10 cellular contexts compared by ENCODE assay signal in the genomic region with DNA sequence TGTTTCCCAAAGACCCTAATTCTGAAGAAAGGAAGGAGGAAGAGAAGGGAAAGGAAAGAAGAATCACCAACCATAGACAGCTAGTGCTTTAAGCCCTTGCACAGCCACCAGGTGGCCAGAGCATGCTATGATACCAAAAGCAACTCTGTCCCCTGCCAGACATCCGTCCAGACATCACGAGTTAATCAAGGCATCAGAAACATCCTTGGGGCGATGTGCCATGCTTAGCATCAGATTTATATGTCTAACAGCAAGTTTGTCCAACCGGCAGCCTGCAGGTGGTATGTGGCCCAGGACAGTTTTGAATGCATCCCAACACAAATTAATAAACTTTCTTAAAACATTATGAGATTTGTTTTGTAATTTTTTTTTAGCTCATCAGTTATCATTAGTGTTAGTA. TPM values are rescaled to one million over a fixed set of nuclear protein-coding genes. Genes with fewer than 3 reads are reported as not detected.
DNase-seq lines count a peak whose midpoint lies in the region; TF ChIP-seq lines count a peak whose summit lies in the region.
"Had no signal": no experiment of that assay in that cellular context is flagged by ENCODE, and none has a peak within 500 bp of the region (broad histone marks: within the 10 kb centered on the region; RNA-seq: fewer than 3 reads in every experiment).

No MANE protein-coding gene starts in this region.

- intact Hi-C loops in MCF 10A (cut with micrococcal nuclease): loop anchor here (5.0 kb wide), 1 partner anchor 49 kb away; a partner anchor contains a TSS
- intact Hi-C loops in breast epithelium (cut with DNase I; ENCODE audit: low total_unique reads): no loop called here

- H4K20me1 ChIP-seq in smooth muscle cell (ENCODE audit: low read depth): no peaks in the 10 kb centered on the region

- CTCF ChIA-PET in MCF 10A (lab: Yijun Ruan, JAX): interaction anchor here (0.6 to 1.1 kb wide), 3 partner anchors 58 to 119 kb away, joined by 3 to 4 read pairs (median 3); no protein-coding TSS in a partner anchor

- WGBS in smooth muscle cell (ENCODE audit: low lambda C conversion rate): 68% methylated on average over 4 of the region's 4 CpGs

- H3K4me2 ChIP-seq in smooth muscle cell: no peak overlapping the region

- no peaks in the 10 kb centered on the region for H3K79me2 ChIP-seq in smooth muscle cell (ENCODE audit: low read depth)

- H3K4me3 ChIP-seq in breast epithelium (no peak overlapping the region), epithelial cell of proximal tubule (ENCODE audit: low read depth, low read length) (no peak overlapping the region), smooth muscle cell (no peak overlapping the region)
- H3K4me3 ChIP-seq: left lung had no signal

- H2AFZ ChIP-seq in smooth muscle cell (ENCODE audit: low read depth): no peak overlapping the region

- TF ChIP-seq POLR2A in breast epithelium (IDR thresholded peaks at IDR 0.05): no peak

- no peak overlapping the region for H3K27ac Mint-ChIP-seq in MCF 10A (ENCODE audit: low read depth, unreplicated experiment)
- H3K27ac Mint-ChIP-seq: activated naive CD4-positive, alpha-beta T cell treated with anti-CD3 and anti-CD28 coated beads, Interleukin-2, amount 50 U/mL, for 72 hours had no signal

- BruUV-seq in MCF 10A (replicated peaks; lab: Mats Ljungman, UMichigan): no TSS peak

- no peaks in the 10 kb centered on the region for H3K36me3 ChIP-seq in breast epithelium
- H3K36me3 ChIP-seq in smooth muscle cell (ENCODE audit: low read depth): no peaks in the 10 kb centered on the region
- H3K36me3 ChIP-seq: left lung had no signal

- no peak overlapping the region for H3K9ac ChIP-seq in smooth muscle cell (ENCODE audit: low read depth)

- H3K27me3 Mint-ChIP-seq in MCF 10A (ENCODE audit: insufficient read depth, unreplicated experiment): no peaks in the 10 kb centered on the region

- POLR2A ChIA-PET in MCF 10A (lab: Yijun Ruan, JAX): interaction anchor here (1.2 to 4.2 kb wide), 3 partner anchors 13 to 48 kb away, joined by 3 to 79 read pairs (median 4); no protein-coding TSS in a partner anchor

- no peaks in the 10 kb centered on the region for H3K4me1 ChIP-seq in breast epithelium
- peaks cover 30% of the 10 kb centered on the region for H3K4me1 ChIP-seq in smooth muscle cell (ENCODE audit: low read depth)

- H3K27ac ChIP-seq in breast epithelium: no peak overlapping the region
- H3K27ac ChIP-seq in smooth muscle cell (ENCODE audit: low read depth): no peak overlapping the region
- H3K27ac ChIP-seq: left lung had no signal

- H3K4me1 Mint-ChIP-seq in MCF 10A (ENCODE audit: insufficient read depth, unreplicated experiment): peaks cover 15% of the 10 kb centered on the region

- H3K9me3 ChIP-seq in breast epithelium: no peaks in the 10 kb centered on the region
- no peaks in the 10 kb centered on the region for H3K9me3 ChIP-seq in smooth muscle cell (replicated peaks; ENCODE audit: low read depth)
- H3K9me3 ChIP-seq: left lung had no signal

- no peak overlapping the region for H3K4me3 Mint-ChIP-seq in MCF 10A (ENCODE audit: unreplicated experiment)

- no peaks in the 10 kb centered on the region for H3K27me3 ChIP-seq in breast epithelium
- no peaks in the 10 kb centered on the region for H3K27me3 ChIP-seq in smooth muscle cell (ENCODE audit: low read depth)
- H3K27me3 ChIP-seq: left lung had no signal

- peak; percentile 21 for TF ChIP-seq CTCF in MCF 10A (IDR thresholded peaks at IDR 0.05; ENCODE audit: unreplicated experiment)
- TF ChIP-seq CTCF in breast epithelium (IDR thresholded peaks at IDR 0.05): no peak
- peak; percentile 66 for TF ChIP-seq CTCF in epithelial cell of proximal tubule (conservative IDR thresholded peaks at IDR 0.05; ENCODE audit: low read depth, low read length)
- peak; percentile 19 for TF ChIP-seq CTCF in smooth muscle cell (IDR thresholded peaks at IDR 0.05; ENCODE audit: borderline replicate concordance, insufficient read depth, poor library complexity, severe bottlenecking)

- no peaks in the 10 kb centered on the region for H3K36me3 Mint-ChIP-seq in MCF 10A (ENCODE audit: insufficient read depth, unreplicated experiment)
- H3K36me3 Mint-ChIP-seq: activated naive CD4-positive, alpha-beta T cell treated with anti-CD3 and anti-CD28 coated beads, Interleukin-2, amount 50 U/mL, for 72 hours had no signal

- H3F3A ChIP-seq in smooth muscle cell (ENCODE audit: low read depth): peaks cover 22% of the 10 kb centered on the region

- DNase-seq in MCF 10A (ENCODE audit: unreplicated experiment) (peak; percentile 46), breast epithelium (ENCODE audit: low spot score in 2 of 2) (no peak), NCI-H69 (lab: John Stamatoyannopoulos, UW) (peak; percentile 51), epithelial cell of proximal tubule (ENCODE audit: low read depth) (no peak), smooth muscle cell (lab: John Stamatoyannopoulos, UW; ENCODE audit: unreplicated experiment) (no peak), LoVo (ENCODE audit: low spot score) (no peak), NCI-H510A (lab: John Stamatoyannopoulos, UW) (no peak), GM19240 (ENCODE audit: insufficient read length, low spot score) (no peak)
- DNase-seq: left lung had no signal

- H3K9me3 Mint-ChIP-seq in MCF 10A (ENCODE audit: unreplicated experiment): no peaks in the 10 kb centered on the region
- H3K9me3 Mint-ChIP-seq: activated naive CD4-positive, alpha-beta T cell treated with anti-CD3 and anti-CD28 coated beads, Interleukin-2, amount 50 U/mL, for 72 hours had no signal

RNA-seq across cellular contexts. Expression of a gene that starts 2.9 kb away (rescaled TPM):
- total RNA-seq in MCF 10A (2022) (not detected in 2 replicates), breast epithelium (not detected), epithelial cell of proximal tubule (not detected in 2 replicates), smooth muscle cell (not detected in 2 replicates)
- polyA plus RNA-seq in smooth muscle cell: not detected in 2 replicates
- total RNA-seq: activated naive CD4-positive, alpha-beta T cell treated with anti-CD3 and anti-CD28 coated beads, Interleukin-2, amount 50 U/mL, for 72 hours; left lung had no signal

RNA-seq across cellular contexts. Expression of a gene that starts 50.2 kb away (rescaled TPM):
- total RNA-seq in MCF 10A (2022) (78.6 and 88.0 TPM in 2 replicates), breast epithelium (10 to 100 TPM; 35.8 to 46.2 (median 36.4) TPM), epithelial cell of proximal tubule (21.6 and 28.1 TPM in 2 replicates), smooth muscle cell (50.3 and 61.2 TPM in 2 replicates)
- 8.3 and 8.9 TPM in 2 replicates for polyA plus RNA-seq in smooth muscle cell

Comparison
In these comparisons a context has a peak if more than half of its experiments do, and no peak if none do; other contexts are left out.
1. DNase-seq: peak in MCF 10A (single experiment) and NCI-H69 (single experiment); none in breast epithelium (0 of 2), epithelial cell of proximal tubule (single experiment), smooth muscle cell (single experiment), LoVo (single experiment), NCI-H510A (single experiment) and GM19240 (single experiment).
2. CTCF ChIP-seq: peak in MCF 10A (single experiment), epithelial cell of proximal tubule (single experiment) and smooth muscle cell (single experiment); none in breast epithelium (0 of 3).